ENCODE assay signal across 8 cellular contexts in the genomic region with DNA sequence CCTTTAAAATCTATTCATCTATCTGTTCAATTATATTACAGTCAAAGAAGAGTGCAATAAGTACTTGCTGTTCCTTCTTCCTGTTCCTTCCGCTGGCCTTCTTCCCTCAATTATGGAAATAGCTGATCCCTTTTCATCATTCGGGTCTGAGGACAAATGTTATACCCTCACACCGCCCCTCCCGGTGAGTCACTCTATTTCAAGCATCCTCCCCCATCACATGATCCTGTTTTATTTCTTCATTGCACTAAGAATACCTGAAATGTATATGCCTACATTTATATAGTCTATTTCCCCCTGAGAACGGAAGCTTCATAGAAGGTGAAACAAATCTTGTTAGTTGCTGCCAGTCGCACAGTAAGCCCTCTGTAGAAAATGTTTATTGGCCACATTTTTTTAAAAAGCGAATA. TPM values are rescaled to one million over a fixed set of nuclear protein-coding genes. Genes with fewer than 3 reads are reported as not detected.
A peak's percentile ranks its signal among the peaks of the same experiment; 100 is the strongest.
DNase-seq lines count a peak whose midpoint lies in the region; ATAC-seq and TF ChIP-seq lines count a peak whose summit lies in the region.

No MANE protein-coding gene starts in this region.

- 59 to 70% methylated on average over 7 of the region's 7 CpGs for WGBS in thyroid gland, 2 donors

- H3K27me3 ChIP-seq in ascending aorta (no peaks in the 10 kb centered on the region), thyroid gland (no peaks in the 10 kb centered on the region)

- no peak for TF ChIP-seq CTCF in ascending aorta (IDR thresholded peaks at IDR 0.05)
- TF ChIP-seq CTCF in thyroid gland (IDR thresholded peaks at IDR 0.05), result no peak

- ATAC-seq in left colon (peak; percentile 28), GM19035 (IDR thresholded peaks at IDR 0.05; ENCODE audit: unreplicated experiment) (no peak)

- H3K9me3 ChIP-seq in ascending aorta (no peaks in the 10 kb centered on the region), thyroid gland (no peaks in the 10 kb centered on the region)

- intact Hi-C loops in ascending aorta (cut with DNase I) (loop anchor here (5.0 kb wide), 3 partner anchors 44 to 274 kb away; a partner anchor contains a TSS), left colon (cut with DNase I, micrococcal nuclease) (loop anchor here in 1 of 2 donors (5.0 kb wide), 1 partner anchor 44 kb away; no protein-coding TSS in a partner anchor), thyroid gland (cut with DNase I) (no loop called here)

- H3K27ac ChIP-seq in ascending aorta (no peak overlapping the region), thyroid gland (peak overlapping the region in 2 of 3 donors; percentile 84 to 89)

- peak; percentile 18 for DNase-seq in activated CD8-positive, alpha-beta memory T cell treated with anti-CD3 and anti-CD28 coated beads, Interleukin-2, amount 50 U/mL, for 1 hour (ENCODE audit: extremely low read depth)
- DNase-seq in activated CD8-positive, alpha-beta memory T cell treated with anti-CD3 and anti-CD28 coated beads, Interleukin-2, amount 50 U/mL, for 48 hours, result no peak
- DNase-seq in NCI-H524 (lab: John Stamatoyannopoulos, UW) (peak; percentile 44 to 64), ascending aorta (ENCODE audit: low spot score in 2 of 2) (no peak), left colon (peak; percentile 52 to 65), thyroid gland (no peak), DMS153 (lab: John Stamatoyannopoulos, UW) (no peak)

- TF ChIP-seq POLR2A in thyroid gland (IDR thresholded peaks at IDR 0.05), result no peak

- H3K4me3 ChIP-seq in ascending aorta (peak overlapping the region; percentile 65 to 77), thyroid gland (replicated peaks in 1 of 3) (peak overlapping the region in 1 of 3 donors; percentile 75)

- peaks cover 0 to 25% of the 10 kb centered on the region in 2 donors for H3K4me1 ChIP-seq in ascending aorta
- H3K4me1 ChIP-seq in thyroid gland, result peaks cover 48 to 54% of the 10 kb centered on the region in 2 donors

- H3K36me3 ChIP-seq in ascending aorta, result no peaks in the 10 kb centered on the region
- H3K36me3 ChIP-seq in thyroid gland, result no peaks in the 10 kb centered on the region

RNA-seq across cellular contexts. Expression of a gene that starts 2.5 kb away (rescaled TPM):
- 12.8 TPM for total RNA-seq in ascending aorta
- total RNA-seq in left colon, result 100 to 1,000 TPM; 126 to 149 TPM
- total RNA-seq in thyroid gland, result 100 to 1,000 TPM; 101 to 282 (median 120) TPM

Comparison
In these comparisons a context has a peak if more than half of its experiments do, and no peak if none do; other contexts are left out.
1. DNase-seq: peak in activated CD8-positive, alpha-beta memory T cell treated with anti-CD3 and anti-CD28 coated beads, Interleukin-2, amount 50 U/mL, for 1 hour (single experiment), NCI-H524 (2 of 2) and left colon (2 of 2); none in activated CD8-positive, alpha-beta memory T cell treated with anti-CD3 and anti-CD28 coated beads, Interleukin-2, amount 50 U/mL, for 48 hours (single experiment), ascending aorta (0 of 2), thyroid gland (0 of 2) and DMS153 (single experiment).
2. H3K27ac ChIP-seq: peak in thyroid gland (2 of 3); none in ascending aorta (0 of 2).